14 cellular contexts compared by ENCODE assay signal in the genomic region with DNA sequence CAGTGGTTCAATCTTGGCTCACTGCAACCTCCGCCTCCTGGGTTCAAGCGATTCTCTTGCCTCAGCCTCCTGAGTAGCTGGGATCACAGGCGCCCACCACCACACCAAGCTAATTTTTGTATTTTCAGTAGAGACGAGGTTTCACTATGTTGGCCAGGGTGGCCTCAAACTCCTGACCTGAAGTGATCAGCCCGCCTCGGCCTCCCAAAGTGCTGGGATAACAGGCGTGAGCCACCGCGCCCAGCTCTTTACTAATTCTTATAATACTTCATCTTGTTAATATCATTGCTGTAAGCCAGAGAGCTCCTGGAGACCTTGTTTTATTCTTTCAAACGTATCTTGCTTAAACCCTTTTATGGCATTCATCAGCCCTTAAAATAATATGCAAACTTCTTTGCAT. TPM values are rescaled to one million over a fixed set of nuclear protein-coding genes. Genes with fewer than 3 reads are reported as not detected.
"Had no signal": no experiment of that assay in that cellular context is flagged by ENCODE, and none has a peak within 500 bp of the region (broad histone marks: within the 10 kb centered on the region; RNA-seq: fewer than 3 reads in every experiment).

No MANE protein-coding gene starts in this region.

RNA-seq across cellular contexts. Expression of a gene that starts 3.7 kb away (rescaled TPM):
- total RNA-seq: cardiac muscle cell; glomerular endothelial cell; left ventricle myocardium inferior; myocyte; naive thymus-derived CD8-positive, alpha-beta T cell; temporal lobe; urinary bladder had no signal
- polyA plus RNA-seq: cardiac muscle cell; naive thymus-derived CD8-positive, alpha-beta T cell; neural cell had no signal

RNA-seq across cellular contexts. Expression of a gene that starts 38.5 kb away (rescaled TPM):
- total RNA-seq: myocyte; naive thymus-derived CD8-positive, alpha-beta T cell had no signal
- polyA plus RNA-seq: naive thymus-derived CD8-positive, alpha-beta T cell; neural cell had no signal

RNA-seq across cellular contexts. Expression of a gene that starts 56.3 kb away (rescaled TPM):
- total RNA-seq: cardiac muscle cell; esophagus mucosa; glomerular endothelial cell; kidney epithelial cell; left cardiac atrium; left ventricle myocardium inferior; lower lobe of right lung; myocyte; naive thymus-derived CD8-positive, alpha-beta T cell; prostate gland; right cardiac atrium; temporal lobe; urinary bladder had no signal
- polyA plus RNA-seq: cardiac muscle cell; naive thymus-derived CD8-positive, alpha-beta T cell; neural cell; right cardiac atrium; urinary bladder had no signal
